Comparison of ENCODE assay signal across 1 cellular context in the genomic region with DNA sequence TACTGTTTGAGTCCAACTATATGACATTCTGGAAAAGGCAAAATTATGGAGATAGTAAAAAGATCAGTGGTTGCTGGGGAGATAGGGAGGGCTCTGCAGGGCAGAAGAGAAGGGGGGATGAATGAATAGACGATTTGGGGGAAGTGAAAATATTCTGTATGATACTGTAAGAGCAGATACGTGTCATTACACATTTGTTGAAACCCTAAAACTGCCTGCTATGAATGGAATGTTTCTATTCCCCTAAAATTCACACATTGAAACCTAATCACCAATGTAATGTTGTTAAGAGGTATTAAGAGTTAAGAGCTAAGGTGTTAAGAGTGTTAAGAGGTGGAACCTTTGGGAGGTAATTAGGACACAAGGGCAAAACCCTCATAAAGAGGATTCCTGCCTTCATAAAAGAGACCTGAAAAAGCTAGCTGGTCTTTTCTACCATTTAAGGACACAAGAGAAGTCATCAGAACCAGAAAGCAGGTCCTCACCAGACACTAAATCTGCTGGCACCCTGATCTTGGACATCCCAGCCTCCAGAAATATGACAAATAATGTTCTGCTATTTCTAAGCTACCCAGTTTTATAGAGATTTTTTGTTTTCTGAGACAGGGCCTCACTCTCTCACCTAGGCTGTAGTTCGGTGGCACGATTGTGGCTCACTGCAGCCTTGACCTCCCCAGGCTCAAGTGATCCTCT.
TF ChIP-seq lines count a peak whose summit lies in the region.

No MANE protein-coding gene starts in this region.

TF ChIP-seq in GM12878, 131 proteins besides CTCF, POLR2A, EP300 and RAD21 (continued from another document):
- TF ChIP-seq, protein P1, sequence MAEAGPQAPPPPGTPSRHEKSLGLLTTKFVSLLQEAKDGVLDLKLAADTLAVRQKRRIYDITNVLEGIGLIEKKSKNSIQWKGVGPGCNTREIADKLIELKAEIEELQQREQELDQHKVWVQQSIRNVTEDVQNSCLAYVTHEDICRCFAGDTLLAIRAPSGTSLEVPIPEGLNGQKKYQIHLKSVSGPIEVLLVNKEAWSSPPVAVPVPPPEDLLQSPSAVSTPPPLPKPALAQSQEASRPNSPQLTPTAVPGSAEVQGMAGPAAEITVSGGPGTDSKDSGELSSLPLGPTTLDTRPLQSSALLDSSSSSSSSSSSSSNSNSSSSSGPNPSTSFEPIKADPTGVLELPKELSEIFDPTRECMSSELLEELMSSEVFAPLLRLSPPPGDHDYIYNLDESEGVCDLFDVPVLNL (IDR thresholded peaks at IDR 0.05; ENCODE audit: low read depth, low read length) = no peak
- TF ChIP-seq, protein P2, sequence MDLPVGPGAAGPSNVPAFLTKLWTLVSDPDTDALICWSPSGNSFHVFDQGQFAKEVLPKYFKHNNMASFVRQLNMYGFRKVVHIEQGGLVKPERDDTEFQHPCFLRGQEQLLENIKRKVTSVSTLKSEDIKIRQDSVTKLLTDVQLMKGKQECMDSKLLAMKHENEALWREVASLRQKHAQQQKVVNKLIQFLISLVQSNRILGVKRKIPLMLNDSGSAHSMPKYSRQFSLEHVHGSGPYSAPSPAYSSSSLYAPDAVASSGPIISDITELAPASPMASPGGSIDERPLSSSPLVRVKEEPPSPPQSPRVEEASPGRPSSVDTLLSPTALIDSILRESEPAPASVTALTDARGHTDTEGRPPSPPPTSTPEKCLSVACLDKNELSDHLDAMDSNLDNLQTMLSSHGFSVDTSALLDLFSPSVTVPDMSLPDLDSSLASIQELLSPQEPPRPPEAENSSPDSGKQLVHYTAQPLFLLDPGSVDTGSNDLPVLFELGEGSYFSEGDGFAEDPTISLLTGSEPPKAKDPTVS (IDR thresholded peaks at IDR 0.05; ENCODE audit: low read depth, low read length) = no peak
- TF ChIP-seq MYB (IDR thresholded peaks at IDR 0.05; ENCODE audit: borderline replicate concordance, low read depth, low read length) (no peak), DPF2 (IDR thresholded peaks at IDR 0.05) (peak; percentile 68; the same call in 1 of the 2 replicates), FOS (IDR thresholded peaks at IDR 0.05; ENCODE audit: borderline replicate concordance, extremely low read depth, insufficient read length) (no peak), ZNF384 (IDR thresholded peaks at IDR 0.05; ENCODE audit: borderline replicate concordance, low read depth, low read length) (no peak), GABPA (IDR thresholded peaks at IDR 0.05; ENCODE audit: low read depth) (no peak), PAX5 (IDR thresholded peaks at IDR 0.05; ENCODE audit: borderline replicate concordance, low read depth, low read length) (0 out of 2 replicates have a peak, but pooled peaks have one; percentile 40), MTA2 (IDR thresholded peaks at IDR 0.05; ENCODE audit: low read depth) (peak; percentile 98)
